8 cellular contexts compared by ENCODE assay signal in the genomic region with DNA sequence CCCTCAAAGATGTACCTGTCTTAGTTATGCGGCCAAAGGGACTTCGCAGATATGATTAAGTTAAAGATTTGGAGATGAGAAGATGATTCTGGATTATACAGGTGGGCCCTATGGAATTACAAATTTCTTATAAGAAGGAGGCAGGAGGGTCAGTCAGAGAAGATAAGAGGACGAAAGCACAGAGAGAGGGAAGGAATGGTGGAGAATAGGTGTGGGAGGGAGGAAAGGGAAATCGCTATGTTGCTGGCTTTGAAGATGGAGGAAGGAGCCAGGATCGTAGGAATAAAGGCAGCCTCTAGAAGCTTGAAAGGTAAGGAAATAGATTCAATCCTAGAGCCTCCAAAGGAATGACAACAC. TPM values are rescaled to one million over a fixed set of nuclear protein-coding genes. Genes with fewer than 3 reads are reported as not detected.
A peak's percentile ranks its signal among the peaks of the same experiment; 100 is the strongest.
DNase-seq lines count a peak whose midpoint lies in the region; ATAC-seq and TF ChIP-seq lines count a peak whose summit lies in the region.

No MANE protein-coding gene starts in this region.

- peak overlapping the region; percentile 97 for H3K27ac Mint-ChIP-seq in activated CD4-positive, alpha-beta T cell treated with anti-CD3 and anti-CD28 coated beads, Interleukin-2, amount 10 ng/mL, durations not matched to agents 7 days and 5 days
- no peak overlapping the region for H3K27ac Mint-ChIP-seq in activated CD8-positive, alpha-beta T cell treated with anti-CD3 and anti-CD28 coated beads, Interleukin-2, amount 10 ng/mL, durations not matched to agents 7 days and 5 days
- peak overlapping the region; percentile 98 to 100 (median 100) for H3K27ac Mint-ChIP-seq in immature natural killer cell

- H3K36me3 ChIP-seq in stomach smooth muscle (ENCODE audit: control insufficient read depth in 2 of 2, insufficient read depth in 2 of 2, low read length in 2 of 2): peaks cover 2 to 5% of the 10 kb centered on the region in 2 donors

- no peak for TF ChIP-seq CTCF in foreskin keratinocyte (conservative IDR thresholded peaks at IDR 0.05)

- no peak overlapping the region for H3K9ac ChIP-seq in stomach smooth muscle (ENCODE audit: low read length in 2 of 2)

- no peaks in the 10 kb centered on the region for H3K27me3 ChIP-seq in stomach smooth muscle (ENCODE audit: control insufficient read depth in 1 of 2, insufficient read depth in 2 of 2, low read length in 2 of 2)
- H3K27me3 ChIP-seq in foreskin keratinocyte: no peaks in the 10 kb centered on the region

- H3K4me1 Mint-ChIP-seq in activated CD4-positive, alpha-beta T cell treated with anti-CD3 and anti-CD28 coated beads, Interleukin-2, amount 10 ng/mL, durations not matched to agents 7 days and 5 days: peaks cover 39% of the 10 kb centered on the region
- H3K4me1 Mint-ChIP-seq in activated CD8-positive, alpha-beta T cell treated with anti-CD3 and anti-CD28 coated beads, Interleukin-2, amount 10 ng/mL, durations not matched to agents 7 days and 5 days (ENCODE audit: low read depth): peaks cover 36% of the 10 kb centered on the region
- H3K4me1 Mint-ChIP-seq in immature natural killer cell: peaks cover 48 to 53% of the 10 kb centered on the region in 2 donors

- H3K4me3 Mint-ChIP-seq in activated CD4-positive, alpha-beta T cell treated with anti-CD3 and anti-CD28 coated beads, Interleukin-2, amount 10 ng/mL, durations not matched to agents 7 days and 5 days: peak overlapping the region; percentile 5
- peak overlapping the region; percentile 96 for H3K4me3 Mint-ChIP-seq in activated CD8-positive, alpha-beta T cell treated with anti-CD3 and anti-CD28 coated beads, Interleukin-2, amount 10 ng/mL, durations not matched to agents 7 days and 5 days
- H3K4me3 Mint-ChIP-seq in immature natural killer cell: peak overlapping the region; percentile 39 to 100 (median 94)

- no peak for DNase-seq in activated CD4-positive, alpha-beta T cell treated with anti-CD3 and anti-CD28 coated beads, Interleukin-2, amount 10 ng/mL, durations not matched to agents 7 days and 5 days
- no peak for DNase-seq in activated CD4-positive, alpha-beta T cell treated with anti-CD3 and anti-CD28 coated beads for 48 hours
- no peak for DNase-seq in activated CD8-positive, alpha-beta T cell treated with anti-CD3 and anti-CD28 coated beads, Interleukin-2, amount 10 ng/mL, durations not matched to agents 7 days and 5 days
- DNase-seq in immature natural killer cell (no peak), HT-29 (ENCODE audit: low spot score) (no peak), foreskin keratinocyte (no peak)

- H3K4me1 ChIP-seq in stomach smooth muscle (ENCODE audit: control insufficient read depth, insufficient read depth, low read length): peaks cover 8% of the 10 kb centered on the region
- peaks cover 5% of the 10 kb centered on the region for H3K4me1 ChIP-seq in foreskin keratinocyte

- H3K4me3 ChIP-seq in stomach smooth muscle (ENCODE audit: low read length in 2 of 2): peak overlapping the region in 1 of 2 donors; percentile 97

- POLR2A ChIA-PET in activated CD4-positive, alpha-beta T cell treated with anti-CD3 and anti-CD28 coated beads, Interleukin-2, amount 10 ng/mL, durations not matched to agents 7 days and 5 days (lab: Charles Lee): no interaction called here
- POLR2A ChIA-PET in activated CD8-positive, alpha-beta T cell treated with anti-CD3 and anti-CD28 coated beads, Interleukin-2, amount 10 ng/mL, durations not matched to agents 7 days and 5 days (lab: Charles Lee): interaction anchor here (1.9 to 4.4 kb wide), 3 partner anchors 24 to 290 kb away, joined by 5 to 51 read pairs (median 27); a partner anchor contains a TSS

- no peaks in the 10 kb centered on the region for H3K9me3 Mint-ChIP-seq in activated CD4-positive, alpha-beta T cell treated with anti-CD3 and anti-CD28 coated beads, Interleukin-2, amount 10 ng/mL, durations not matched to agents 7 days and 5 days
- H3K9me3 Mint-ChIP-seq in activated CD8-positive, alpha-beta T cell treated with anti-CD3 and anti-CD28 coated beads, Interleukin-2, amount 10 ng/mL, durations not matched to agents 7 days and 5 days (ENCODE audit: insufficient read depth): no peaks in the 10 kb centered on the region
- no peaks in the 10 kb centered on the region for H3K9me3 Mint-ChIP-seq in immature natural killer cell

- peaks cover 32% of the 10 kb centered on the region for H3K36me3 Mint-ChIP-seq in activated CD4-positive, alpha-beta T cell treated with anti-CD3 and anti-CD28 coated beads, Interleukin-2, amount 10 ng/mL, durations not matched to agents 7 days and 5 days (ENCODE audit: low read depth)
- peaks cover 31% of the 10 kb centered on the region for H3K36me3 Mint-ChIP-seq in activated CD8-positive, alpha-beta T cell treated with anti-CD3 and anti-CD28 coated beads, Interleukin-2, amount 10 ng/mL, durations not matched to agents 7 days and 5 days (ENCODE audit: low read depth)
- H3K36me3 Mint-ChIP-seq in immature natural killer cell: peaks cover 13 to 15% (median 14%) of the 10 kb centered on the region in 3 donors

- CTCF ChIA-PET in activated CD4-positive, alpha-beta T cell treated with anti-CD3 and anti-CD28 coated beads, Interleukin-2, amount 10 ng/mL, durations not matched to agents 7 days and 5 days (lab: Charles Lee): interaction anchor here (1.2 to 1.8 kb wide), 3 partner anchors 9 to 29 kb away, joined by 3 to 4 read pairs (median 4); no protein-coding TSS in a partner anchor
- CTCF ChIA-PET in activated CD8-positive, alpha-beta T cell treated with anti-CD3 and anti-CD28 coated beads, Interleukin-2, amount 10 ng/mL, durations not matched to agents 7 days and 5 days (lab: Charles Lee): interaction anchor here (1.2 to 3.0 kb wide), 5 partner anchors 10 to 280 kb away, joined by 5 to 13 read pairs (median 5); no protein-coding TSS in a partner anchor

- H3K27me3 Mint-ChIP-seq in activated CD4-positive, alpha-beta T cell treated with anti-CD3 and anti-CD28 coated beads, Interleukin-2, amount 10 ng/mL, durations not matched to agents 7 days and 5 days: no peaks in the 10 kb centered on the region
- no peaks in the 10 kb centered on the region for H3K27me3 Mint-ChIP-seq in activated CD8-positive, alpha-beta T cell treated with anti-CD3 and anti-CD28 coated beads, Interleukin-2, amount 10 ng/mL, durations not matched to agents 7 days and 5 days (ENCODE audit: low read depth)
- H3K27me3 Mint-ChIP-seq in immature natural killer cell (ENCODE audit: low read depth in 3 of 3): peaks cover 15 to 21% (median 21%) of the 10 kb centered on the region in 3 donors

- no peaks in the 10 kb centered on the region for H3K9me3 ChIP-seq in stomach smooth muscle (ENCODE audit: control insufficient read depth in 2 of 2, low read length in 2 of 2)

- peak overlapping the region; percentile 99 for H3K27ac ChIP-seq in stomach smooth muscle (ENCODE audit: low read length)
- H3K27ac ChIP-seq in foreskin keratinocyte: no peak overlapping the region

- no peak for ATAC-seq in activated CD8-positive, alpha-beta T cell treated with anti-CD3 and anti-CD28 coated beads, Interleukin-2, amount 10 ng/mL, durations not matched to agents 7 days and 5 days
- ATAC-seq in foreskin keratinocyte (no peak), GM19452 (IDR thresholded peaks at IDR 0.05; ENCODE audit: unreplicated experiment) (no peak)

RNA-seq across cellular contexts. Expression of a gene that starts 1.2 kb away (rescaled TPM):
- 10 to 100 TPM; 37.8 to 39.4 TPM for total RNA-seq in activated CD4-positive, alpha-beta T cell treated with anti-CD3 and anti-CD28 coated beads, Interleukin-2, amount 10 ng/mL, durations not matched to agents 7 days and 5 days
- 10 to 100 TPM; 37.8 to 38.4 TPM for total RNA-seq in activated CD8-positive, alpha-beta T cell treated with anti-CD3 and anti-CD28 coated beads, Interleukin-2, amount 10 ng/mL, durations not matched to agents 7 days and 5 days
- polyA plus RNA-seq in immature natural killer cell: 10 to 100 TPM; 14.9 to 31.0 (median 21.6) TPM
- total RNA-seq in HT-29 (2014; rRNA removed; shearing (Covaris generic)): 62.6 and 63.2 TPM in 2 replicates
- total RNA-seq in foreskin keratinocyte: 68.2 and 72.5 TPM in 2 replicates
- 30.1 and 32.2 TPM in 2 replicates for polyA plus RNA-seq in foreskin keratinocyte

RNA-seq across cellular contexts. Expression of a gene that starts 27.1 kb away (rescaled TPM):
- total RNA-seq in activated CD4-positive, alpha-beta T cell treated with anti-CD3 and anti-CD28 coated beads, Interleukin-2, amount 10 ng/mL, durations not matched to agents 7 days and 5 days: 10 to 100 TPM; 17.0 to 18.8 TPM
- total RNA-seq in activated CD8-positive, alpha-beta T cell treated with anti-CD3 and anti-CD28 coated beads, Interleukin-2, amount 10 ng/mL, durations not matched to agents 7 days and 5 days: 10 to 100 TPM; 19.3 to 19.8 TPM
- polyA plus RNA-seq in immature natural killer cell (10 to 100 TPM in 1 of 3 donors, 1 to 10 TPM in 2; 8.1 to 11.9 (median 8.1) TPM), foreskin keratinocyte (2.5 and 2.9 TPM in 2 replicates)
- total RNA-seq in HT-29 (2014; rRNA removed; shearing (Covaris generic)): 9.2 and 10.3 TPM in 2 replicates
- 4.9 and 6.7 TPM in 2 replicates for total RNA-seq in foreskin keratinocyte

Comparison
In these comparisons a context has a peak if more than half of its experiments do, and no peak if none do; other contexts are left out.
1. H3K4me3 Mint-ChIP-seq: peak in every context shown above with its lines; median percentile 96 in activated CD8-positive, alpha-beta T cell treated with anti-CD3 and anti-CD28 coated beads, Interleukin-2, amount 10 ng/mL, durations not matched to agents 7 days and 5 days; 94 in immature natural killer cell; 5 in activated CD4-positive, alpha-beta T cell treated with anti-CD3 and anti-CD28 coated beads, Interleukin-2, amount 10 ng/mL, durations not matched to agents 7 days and 5 days.